Comparison of ENCODE assay signal across 9 cellular contexts in genomic region chr21:14864211-14865021, GRCh38.
DNase-seq lines count a peak whose midpoint lies in the region; ATAC-seq and TF ChIP-seq lines count a peak whose summit lies in the region.
"Had no signal": no experiment of that assay in that cellular context is flagged by ENCODE, and none has a peak within 500 bp of the region (broad histone marks: within the 10 kb centered on the region; RNA-seq: fewer than 3 reads in every experiment).

No MANE protein-coding gene starts in this region.

- H3K4me1 Mint-ChIP-seq in HFFc6 (ENCODE audit: low read depth), result peaks cover 61% of the 10 kb centered on the region
- H3K4me1 Mint-ChIP-seq in activated CD4-positive, alpha-beta memory T cell treated with anti-CD3 and anti-CD28 coated beads, Interleukin-2, amount 10 ng/mL, durations not matched to agents 7 days and 5 days, result no peaks in the 10 kb centered on the region
- no peaks in the 10 kb centered on the region for H3K4me1 Mint-ChIP-seq in natural killer cell

- H3K4me3 ChIP-seq in fibroblast of mammary gland (ENCODE audit: control insufficient read depth, low read depth, low read length) (no peak overlapping the region), upper lobe of right lung (no peak overlapping the region)

- intact Hi-C loops in natural killer cell (cut with micrococcal nuclease), result loop anchor here (1.0 kb wide), 1 partner anchor 619 kb away; no protein-coding TSS in a partner anchor
- intact Hi-C loops in upper lobe of right lung (cut with DNase I), result loop anchor here (5.0 kb wide), 1 partner anchor 618 kb away; no protein-coding TSS in a partner anchor

- CTCF ChIA-PET in activated CD4-positive, alpha-beta memory T cell treated with anti-CD3 and anti-CD28 coated beads, Interleukin-2, amount 10 ng/mL, durations not matched to agents 7 days and 5 days (lab: Charles Lee), result interaction anchor here (0.6 to 1.4 kb wide), 8 partner anchors 8 to 618 kb away, joined by 3 to 5 read pairs (median 4); no protein-coding TSS in a partner anchor

- H3K36me3 Mint-ChIP-seq in HFFc6 (ENCODE audit: low read depth) (peaks cover 14% of the 10 kb centered on the region), natural killer cell (no peaks in the 10 kb centered on the region)
- no peaks in the 10 kb centered on the region for H3K36me3 Mint-ChIP-seq in activated CD4-positive, alpha-beta memory T cell treated with anti-CD3 and anti-CD28 coated beads, Interleukin-2, amount 10 ng/mL, durations not matched to agents 7 days and 5 days (ENCODE audit: low read depth)
- H3K36me3 Mint-ChIP-seq: CD8-positive, alpha-beta T cell had no signal

- ATAC-seq in natural killer cell, result peak; percentile 46 to 66 (median 47)
- peak; percentile 94 for ATAC-seq in upper lobe of right lung
- ATAC-seq: CD8-positive, alpha-beta T cell had no signal

- DNase-seq in NCI-H2029 (lab: John Stamatoyannopoulos, UW) (peak; percentile 20), NCI-H2029 treated with DMSO at 0.1 percent for 48 hours (lab: John Stamatoyannopoulos, UW) (no peak), HFFc6 (peak; percentile 68), NCI-H146 treated with DMSO at 0.1 percent for 48 hours (lab: John Stamatoyannopoulos, UW; ENCODE audit: unreplicated experiment) (peak; percentile 5), fibroblast of mammary gland (ENCODE audit: low read depth) (peak; percentile 84), natural killer cell (no peak), upper lobe of right lung (peak; percentile 79)
- peak; percentile 43 for DNase-seq in activated CD4-positive, alpha-beta memory T cell treated with anti-CD3 and anti-CD28 coated beads, Interleukin-2, amount 10 ng/mL, durations not matched to agents 7 days and 5 days

- H3K36me3 ChIP-seq in upper lobe of right lung, result no peaks in the 10 kb centered on the region

- H3K27me3 ChIP-seq in upper lobe of right lung, result no peaks in the 10 kb centered on the region

- no peak overlapping the region for H3K27ac ChIP-seq in upper lobe of right lung

- POLR2A ChIA-PET in activated CD4-positive, alpha-beta memory T cell treated with anti-CD3 and anti-CD28 coated beads, Interleukin-2, amount 10 ng/mL, durations not matched to agents 7 days and 5 days (lab: Charles Lee), result no interaction called here

- H3K27ac Mint-ChIP-seq in HFFc6, result peak overlapping the region; percentile 52
- no peak overlapping the region for H3K27ac Mint-ChIP-seq in activated CD4-positive, alpha-beta memory T cell treated with anti-CD3 and anti-CD28 coated beads, Interleukin-2, amount 10 ng/mL, durations not matched to agents 7 days and 5 days
- H3K27ac Mint-ChIP-seq in natural killer cell, result no peak overlapping the region
- H3K27ac Mint-ChIP-seq: CD8-positive, alpha-beta T cell had no signal

- TF ChIP-seq CTCF in HFFc6 (IDR thresholded peaks at IDR 0.05) (peak; percentile 79), fibroblast of mammary gland (conservative IDR thresholded peaks at IDR 0.05; ENCODE audit: control insufficient read depth, insufficient read depth, low read depth, low read length) (peak; percentile 66), natural killer cell (IDR thresholded peaks at IDR 0.05) (peak; percentile 28), upper lobe of right lung (IDR thresholded peaks at IDR 0.05) (peak; percentile 50)

- H3K27me3 Mint-ChIP-seq in HFFc6 (ENCODE audit: insufficient read depth), result no peaks in the 10 kb centered on the region; the same call in 1 of the 2 replicates
- H3K27me3 Mint-ChIP-seq in activated CD4-positive, alpha-beta memory T cell treated with anti-CD3 and anti-CD28 coated beads, Interleukin-2, amount 10 ng/mL, durations not matched to agents 7 days and 5 days, result peaks cover 3% of the 10 kb centered on the region
- no peaks in the 10 kb centered on the region for H3K27me3 Mint-ChIP-seq in natural killer cell (ENCODE audit: low read depth in 2 of 2)

- no peaks in the 10 kb centered on the region for H3K9me3 ChIP-seq in upper lobe of right lung

- H3K9me3 Mint-ChIP-seq in HFFc6 (0 out of 2 replicates have a peak, but pooled peaks cover 7% of the 10 kb centered on the region), natural killer cell (no peaks in the 10 kb centered on the region)
- peaks cover 3% of the 10 kb centered on the region for H3K9me3 Mint-ChIP-seq in activated CD4-positive, alpha-beta memory T cell treated with anti-CD3 and anti-CD28 coated beads, Interleukin-2, amount 10 ng/mL, durations not matched to agents 7 days and 5 days
- H3K9me3 Mint-ChIP-seq: CD8-positive, alpha-beta T cell had no signal

- H3K4me3 Mint-ChIP-seq in HFFc6 (no peak overlapping the region; the same call in 1 of the 2 replicates), natural killer cell (no peak overlapping the region)
- H3K4me3 Mint-ChIP-seq in activated CD4-positive, alpha-beta memory T cell treated with anti-CD3 and anti-CD28 coated beads, Interleukin-2, amount 10 ng/mL, durations not matched to agents 7 days and 5 days, result no peak overlapping the region
- H3K4me3 Mint-ChIP-seq: CD8-positive, alpha-beta T cell had no signal

- H3K4me1 ChIP-seq in upper lobe of right lung, result no peaks in the 10 kb centered on the region

Comparison
In these comparisons a context has a peak if more than half of its experiments do, and no peak if none do; other contexts are left out.
1. DNase-seq: peak in NCI-H2029 (single experiment), HFFc6 (single experiment), NCI-H146 treated with DMSO at 0.1 percent for 48 hours (single experiment), activated CD4-positive, alpha-beta memory T cell treated with anti-CD3 and anti-CD28 coated beads, Interleukin-2, amount 10 ng/mL, durations not matched to agents 7 days and 5 days (single experiment), fibroblast of mammary gland (single experiment) and upper lobe of right lung (single experiment); none in NCI-H2029 treated with DMSO at 0.1 percent for 48 hours (single experiment) and natural killer cell (single experiment).
2. CTCF ChIP-seq: peak in every context shown above with its lines; median percentile 79 in HFFc6; 66 in fibroblast of mammary gland; 50 in upper lobe of right lung; 28 in natural killer cell.